In genomic region chr12:50185496-50185895, GRCh38 we compare ENCODE assay signal across 8 cellular contexts. TPM values are rescaled to one million over a fixed set of nuclear protein-coding genes. Genes with fewer than 3 reads are reported as not detected.
DNase-seq lines count a peak whose midpoint lies in the region; ATAC-seq, FAIRE-seq and TF ChIP-seq lines count a peak whose summit lies in the region.

No MANE protein-coding gene starts in this region.

- H3K27ac Mint-ChIP-seq in activated CD4-positive, alpha-beta T cell treated with anti-CD3 and anti-CD28 coated beads, Interleukin-2, amount 10 ng/mL, durations not matched to agents 24 days and 14 days: peak overlapping the region; percentile 95
- peak overlapping the region; percentile 95 for H3K27ac Mint-ChIP-seq in astrocyte (ENCODE audit: unreplicated experiment)

- intact Hi-C loops in activated CD4-positive, alpha-beta T cell treated with anti-CD3 and anti-CD28 coated beads, Interleukin-2, amount 10 ng/mL, durations not matched to agents 24 days and 14 days (cut with micrococcal nuclease): no loop called here
- intact Hi-C loops in lower lobe of right lung (cut with DNase I) (no loop called here), transverse colon (cut with DNase I; ENCODE audit: low total_unique reads) (loop anchor here (10.0 kb wide), 1 partner anchor 221 kb away; the partner anchor contains the start of gene AQP5)

- TF ChIP-seq CTCF in astrocyte (IDR thresholded peaks at IDR 0.05; ENCODE audit: insufficient read depth, low read depth, low read length): no peak
- TF ChIP-seq CTCF in lower lobe of right lung (IDR thresholded peaks at IDR 0.05): no peak
- TF ChIP-seq CTCF in transverse colon (IDR thresholded peaks at IDR 0.05): no peak
- TF ChIP-seq CTCF in WERI-Rb-1 (IDR thresholded peaks at IDR 0.05; ENCODE audit: low read depth, low read length): no peak

- TF ChIP-seq EP300 in transverse colon (IDR thresholded peaks at IDR 0.05; ENCODE audit: low read depth): no peak

- peak overlapping the region; percentile 94 for H3K27ac ChIP-seq in astrocyte (ENCODE audit: low read depth, low read length)
- peak overlapping the region; percentile 33 for H3K27ac ChIP-seq in lower lobe of right lung
- H3K27ac ChIP-seq in transverse colon: peak overlapping the region; percentile 28 to 46 (median 34)
- H3K27ac ChIP-seq in WERI-Rb-1: no peak overlapping the region

- H3K9ac ChIP-seq in astrocyte (ENCODE audit: low read length): peak overlapping the region; percentile 77

- H3K36me3 ChIP-seq in astrocyte (ENCODE audit: insufficient read depth, low read length): peaks cover 30% of the 10 kb centered on the region
- H3K36me3 ChIP-seq in lower lobe of right lung: peaks cover 26% of the 10 kb centered on the region
- H3K36me3 ChIP-seq in transverse colon: peaks cover 0 to 25% (median 12%) of the 10 kb centered on the region in 4 donors
- H3K36me3 ChIP-seq in WERI-Rb-1: peaks cover 14% of the 10 kb centered on the region

- H3K9me3 ChIP-seq in astrocyte (ENCODE audit: insufficient read depth, low read depth, low read length) (no peaks in the 10 kb centered on the region), lower lobe of right lung (no peaks in the 10 kb centered on the region), transverse colon (no peaks in the 10 kb centered on the region), WERI-Rb-1 (ENCODE audit: severe bottlenecking) (no peaks in the 10 kb centered on the region)

- in situ Hi-C loops in transverse colon (cut with MboI; ENCODE audit: low pct_ligation_motif_present in 1 of 4, low pct_unique_long_range_greater_than_20kb in 1 of 4, low sequenced_read_pairs in 3 of 4): loop anchor here in 3 of 4 donors (25.0 kb wide), 3 partner anchors 98 to 223 kb away; partner anchors contain the start of genes AQP2 (in 1 of the 3), AQP5 (in 1 of the 3), AQP6 (in 1 of the 3) and SMARCD1 (in 1 of the 3)

- peaks cover 6% of the 10 kb centered on the region for H4K20me1 ChIP-seq in astrocyte (ENCODE audit: insufficient read depth, low read length)

- peak overlapping the region; percentile 71 for H3K4me2 ChIP-seq in astrocyte (ENCODE audit: low read length)

- H3K4me3 Mint-ChIP-seq in activated CD4-positive, alpha-beta T cell treated with anti-CD3 and anti-CD28 coated beads, Interleukin-2, amount 10 ng/mL, durations not matched to agents 24 days and 14 days: peak overlapping the region; percentile 49
- no peak overlapping the region for H3K4me3 Mint-ChIP-seq in astrocyte (ENCODE audit: unreplicated experiment)

- peaks cover 51% of the 10 kb centered on the region for H3K4me1 Mint-ChIP-seq in activated CD4-positive, alpha-beta T cell treated with anti-CD3 and anti-CD28 coated beads, Interleukin-2, amount 10 ng/mL, durations not matched to agents 24 days and 14 days
- peaks cover 44% of the 10 kb centered on the region for H3K4me1 Mint-ChIP-seq in astrocyte (ENCODE audit: low read depth, unreplicated experiment)

- no peaks in the 10 kb centered on the region for H3K9me3 Mint-ChIP-seq in activated CD4-positive, alpha-beta T cell treated with anti-CD3 and anti-CD28 coated beads, Interleukin-2, amount 10 ng/mL, durations not matched to agents 24 days and 14 days
- H3K9me3 Mint-ChIP-seq in astrocyte (ENCODE audit: unreplicated experiment): no peaks in the 10 kb centered on the region

- H3K27me3 ChIP-seq in astrocyte (ENCODE audit: insufficient read depth, low read length): no peaks in the 10 kb centered on the region
- no peaks in the 10 kb centered on the region for H3K27me3 ChIP-seq in lower lobe of right lung (ENCODE audit: low read depth)
- no peaks in the 10 kb centered on the region for H3K27me3 ChIP-seq in transverse colon
- H3K27me3 ChIP-seq in WERI-Rb-1 (ENCODE audit: insufficient read depth, low read depth, severe bottlenecking): no peaks in the 10 kb centered on the region

- no peak overlapping the region for H2AFZ ChIP-seq in astrocyte (ENCODE audit: low read depth, low read length)

- no peak for DNase-seq in activated CD4-positive, alpha-beta T cell treated with anti-CD3 and anti-CD28 coated beads, Interleukin-2, amount 10 ng/mL, durations not matched to agents 24 days and 14 days
- DNase-seq in activated CD4-positive, alpha-beta T cell treated with anti-CD3 and anti-CD28 coated beads for 1 hour: no peak
- DNase-seq in astrocyte (ENCODE audit: low read depth): peak; percentile 20
- no peak for DNase-seq in lower lobe of right lung
- no peak for DNase-seq in transverse colon
- DNase-seq in NCI-H2107 treated with DMSO at 0.1 percent for 48 hours (lab: John Stamatoyannopoulos, UW; ENCODE audit: unreplicated experiment): no peak
- no peak for DNase-seq in WERI-Rb-1
- DNase-seq in LoVo (ENCODE audit: low spot score): no peak

- no peak for FAIRE-seq in astrocyte (lab: Jason Lieb, UNC)

- no peak for TF ChIP-seq POLR2A in transverse colon (IDR thresholded peaks at IDR 0.05)

- H3K79me2 ChIP-seq in astrocyte (ENCODE audit: insufficient read depth, low read length): peaks cover 43% of the 10 kb centered on the region

- H3K4me3 ChIP-seq in astrocyte (ENCODE audit: insufficient read depth, low read depth, low read length) (no peak overlapping the region), lower lobe of right lung (no peak overlapping the region), transverse colon (no peak overlapping the region), WERI-Rb-1 (ENCODE audit: low read depth, low read length) (no peak overlapping the region)

- H3K36me3 Mint-ChIP-seq in activated CD4-positive, alpha-beta T cell treated with anti-CD3 and anti-CD28 coated beads, Interleukin-2, amount 10 ng/mL, durations not matched to agents 24 days and 14 days (ENCODE audit: low read depth): peaks cover 40% of the 10 kb centered on the region
- H3K36me3 Mint-ChIP-seq in astrocyte (ENCODE audit: low read depth, unreplicated experiment): peaks cover 25% of the 10 kb centered on the region

- no peak for ATAC-seq in lower lobe of right lung

- H3K4me1 ChIP-seq in astrocyte (ENCODE audit: insufficient read depth, low read length) (peaks cover 37% of the 10 kb centered on the region), lower lobe of right lung (peaks cover 43% of the 10 kb centered on the region), transverse colon (peaks cover 10 to 61% (median 46%) of the 10 kb centered on the region in 4 donors)

- no peaks in the 10 kb centered on the region for H3K27me3 Mint-ChIP-seq in activated CD4-positive, alpha-beta T cell treated with anti-CD3 and anti-CD28 coated beads, Interleukin-2, amount 10 ng/mL, durations not matched to agents 24 days and 14 days
- H3K27me3 Mint-ChIP-seq in astrocyte (ENCODE audit: low read depth, unreplicated experiment): no peaks in the 10 kb centered on the region

- 21 to 40% methylated on average over 3 of the region's 3 CpGs for WGBS in transverse colon (ENCODE audit: low coverage in 1 of 2), 2 donors

RNA-seq across cellular contexts. Expression of gene CERS5, which starts 18.3 kb away (rescaled TPM):
- 62.6 and 66.5 TPM in 2 replicates for total RNA-seq in activated CD4-positive, alpha-beta T cell treated with anti-CD3 and anti-CD28 coated beads, Interleukin-2, amount 10 ng/mL, durations not matched to agents 24 days and 14 days
- total RNA-seq in astrocyte (115 and 118 TPM in 2 replicates), lower lobe of right lung (37.7 TPM), transverse colon (10 to 100 TPM; 17.5 to 32.5 (median 21.0) TPM)
